ENCODE assay signal across 12 cellular contexts in genomic region chr3:177802151-177802900, GRCh38.
DNase-seq lines count a peak whose midpoint lies in the region; ATAC-seq, FAIRE-seq and TF ChIP-seq lines count a peak whose summit lies in the region.
"Had no signal": no experiment of that assay in that cellular context is flagged by ENCODE, and none has a peak within 500 bp of the region (broad histone marks: within the 10 kb centered on the region; RNA-seq: fewer than 3 reads in every experiment).

No MANE protein-coding gene starts in this region.

- no peak for FAIRE-seq in urothelium cell line (lab: Jason Lieb, UNC)
- FAIRE-seq: endometrium had no signal

- no peaks in the 10 kb centered on the region for H3K27me3 ChIP-seq in osteoblast (ENCODE audit: insufficient read depth, low read length)
- H3K27me3 ChIP-seq: neutrophil had no signal

- peak overlapping the region; percentile 83 for H3K27ac ChIP-seq in osteoblast (ENCODE audit: low read depth, low read length)
- H3K27ac ChIP-seq: neutrophil had no signal

- H3K4me3 ChIP-seq in osteoblast (ENCODE audit: insufficient read depth, low read length) = no peak overlapping the region

- DNase-seq in Daoy (ENCODE audit: low read depth) (peak; percentile 59), NCI-H187 treated with DMSO at 0.1 percent for 48 hours (lab: John Stamatoyannopoulos, UW) (peak; percentile 63), amniotic epithelial cell (ENCODE audit: low read depth) (peak; percentile 21), osteoblast (ENCODE audit: insufficient read length, low spot score, missing footprints) (peak; percentile 68), urothelium cell line (ENCODE audit: low spot score) (no peak)
- DNase-seq: activated CD4-positive, alpha-beta T cell treated with anti-CD3 and anti-CD28 coated beads for 1 hour; activated naive CD4-positive, alpha-beta T cell treated with anti-CD3 and anti-CD28 coated beads for 36 hours had no signal

- H3K79me2 ChIP-seq in osteoblast (ENCODE audit: insufficient read depth, low read length) = no peaks in the 10 kb centered on the region

- no peaks in the 10 kb centered on the region for H3K36me3 ChIP-seq in osteoblast (ENCODE audit: insufficient read depth, low read length)
- H3K36me3 ChIP-seq: neutrophil had no signal

- TF ChIP-seq CTCF in osteoblast (IDR thresholded peaks at IDR 0.05; ENCODE audit: extremely low read depth, low read depth, low read length) = no peak

- H3K4me1 ChIP-seq in osteoblast (ENCODE audit: insufficient read depth, low read length) = peaks cover 40% of the 10 kb centered on the region

- H2AFZ ChIP-seq in osteoblast (ENCODE audit: low read length) = no peak overlapping the region

- ATAC-seq in HG03571 (IDR thresholded peaks at IDR 0.05; ENCODE audit: unreplicated experiment) (no peak), HG02938 (IDR thresholded peaks at IDR 0.05; ENCODE audit: unreplicated experiment) (no peak), HG02610 (IDR thresholded peaks at IDR 0.05; ENCODE audit: unreplicated experiment) (no peak)

- no peaks in the 10 kb centered on the region for H3K9me3 ChIP-seq in osteoblast (ENCODE audit: low read depth, low read length)
- H3K9me3 ChIP-seq: neutrophil had no signal

- H4K20me1 ChIP-seq in osteoblast (ENCODE audit: insufficient read depth, low read length) = no peaks in the 10 kb centered on the region

- H3K4me2 ChIP-seq in osteoblast (ENCODE audit: insufficient read depth, low read length) = peak overlapping the region; percentile 38
